ENCODE assay signal across 14 cellular contexts in the genomic region with DNA sequence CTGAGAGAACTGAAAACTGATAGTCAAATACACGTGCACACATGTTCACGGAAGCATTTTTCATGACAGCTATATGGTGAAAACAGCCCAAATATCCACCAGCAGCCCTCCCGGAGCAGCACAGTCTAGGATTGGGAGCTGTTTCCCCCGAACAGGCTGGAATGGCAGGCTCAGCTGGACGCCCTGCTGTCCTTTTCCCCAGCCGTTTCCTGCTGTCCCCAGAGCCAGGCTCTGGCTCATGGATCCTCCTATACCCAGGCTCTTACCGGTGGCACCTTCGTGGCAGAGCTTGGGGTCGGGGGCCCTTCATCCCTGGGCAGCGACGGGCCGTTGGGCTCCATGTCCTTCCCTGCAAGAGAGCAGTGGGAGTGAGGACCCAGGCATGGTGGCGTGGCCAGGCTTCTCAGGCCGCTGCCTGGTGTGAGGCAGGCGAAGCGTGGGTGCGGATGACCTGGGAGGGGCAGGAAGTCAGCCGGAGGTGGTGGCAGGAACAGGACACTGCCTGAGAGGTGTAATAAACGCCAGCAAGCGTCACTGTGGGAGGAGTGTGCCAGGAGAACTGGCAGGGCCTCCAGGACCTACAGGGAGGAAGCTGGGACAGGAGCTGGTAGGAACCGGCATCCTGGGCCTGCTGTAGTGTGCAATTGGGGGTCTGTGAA. TPM values are rescaled to one million over a fixed set of nuclear protein-coding genes. Genes with fewer than 3 reads are reported as not detected.
DNase-seq lines count a peak whose midpoint lies in the region; ATAC-seq and TF ChIP-seq lines count a peak whose summit lies in the region.
"Had no signal": no experiment of that assay in that cellular context is flagged by ENCODE, and none has a peak within 500 bp of the region (broad histone marks: within the 10 kb centered on the region; RNA-seq: fewer than 3 reads in every experiment).

No MANE protein-coding gene starts in this region.

- no peak overlapping the region for H3K27ac Mint-ChIP-seq in HFFc6
- H3K27ac Mint-ChIP-seq in T-helper 2 cell treated with Interferon-gamma antibody and Interleukin-4, amounts not matched to agents 5 μg/mL and 100 μg/mL, for 36 hours: no peak overlapping the region
- H3K27ac Mint-ChIP-seq: activated B cell treated with CpG ODN at 0.5 μM for 24 hours; activated T-helper 1 cell treated with anti-CD3 and anti-CD28 coated beads, Interleukin-12 subunit alpha, Interleukin-12 subunit beta, Interleukin-2, Interleukin-4 antibody, amounts not matched to agents 30 ng/mL and 10 ng/mL and 1 ng/mL, durations not matched to agents 14 hours and 24 hours and 36 hours; CD4-positive, alpha-beta T cell had no signal

- peak overlapping the region; percentile 70 for H3K9ac ChIP-seq in HCT116 (ENCODE audit: low read length)
- H3K9ac ChIP-seq: parathyroid adenoma had no signal

- H3K4me1 Mint-ChIP-seq in HFFc6 (ENCODE audit: low read depth): peaks cover 19% of the 10 kb centered on the region
- no peaks in the 10 kb centered on the region for H3K4me1 Mint-ChIP-seq in T-helper 2 cell treated with Interferon-gamma antibody and Interleukin-4, amounts not matched to agents 5 μg/mL and 100 μg/mL, for 36 hours (ENCODE audit: low read depth)
- H3K4me1 Mint-ChIP-seq: activated B cell treated with CpG ODN at 0.5 μM for 24 hours had no signal

- ATAC-seq in HCT116: peak; percentile 93
- no peak for ATAC-seq in GM18907 (IDR thresholded peaks at IDR 0.05; ENCODE audit: unreplicated experiment)

- BruUV-seq in HCT116 (replicated peaks; lab: Mats Ljungman, UMichigan): no TSS peak

- no peaks in the 10 kb centered on the region; the same call in 1 of the 2 replicates for H3K27me3 Mint-ChIP-seq in HFFc6 (ENCODE audit: insufficient read depth)
- H3K27me3 Mint-ChIP-seq in T-helper 2 cell treated with Interferon-gamma antibody and Interleukin-4, amounts not matched to agents 5 μg/mL and 100 μg/mL, for 36 hours (ENCODE audit: low read depth): no peaks in the 10 kb centered on the region
- H3K27me3 Mint-ChIP-seq: activated B cell treated with CpG ODN at 0.5 μM for 24 hours; CD4-positive, alpha-beta T cell had no signal

- H3K79me2 ChIP-seq in HCT116 (ENCODE audit: insufficient read depth, low read length): peaks cover 26% of the 10 kb centered on the region
- H3K79me2 ChIP-seq: parathyroid adenoma had no signal

- H3K9me3 ChIP-seq in HCT116 (ENCODE audit: control insufficient read depth in 1 of 2, insufficient read depth in 1 of 2, low read depth in 1 of 2, low read length in 2 of 2): no peaks in the 10 kb centered on the region
- H3K9me3 ChIP-seq in adrenal gland (replicated peaks in 1 of 3): no peaks in the 10 kb centered on the region
- no peaks in the 10 kb centered on the region for H3K9me3 ChIP-seq in sigmoid colon

- H3K36me3 Mint-ChIP-seq in HFFc6 (ENCODE audit: low read depth): peaks cover 2% of the 10 kb centered on the region; the same call in 1 of the 2 replicates
- no peaks in the 10 kb centered on the region for H3K36me3 Mint-ChIP-seq in T-helper 2 cell treated with Interferon-gamma antibody and Interleukin-4, amounts not matched to agents 5 μg/mL and 100 μg/mL, for 36 hours (ENCODE audit: low read depth)

- H3K36me3 ChIP-seq in HCT116 (ENCODE audit: control insufficient read depth in 1 of 2, insufficient read depth in 2 of 2, low read length in 2 of 2): peaks cover 2 to 8% of the 10 kb centered on the region in 2 experiments; a peak in 1 of 4 replicates
- H3K36me3 ChIP-seq in adrenal gland (replicated peaks in 1 of 2): peaks cover 0 to 8% of the 10 kb centered on the region in 2 donors
- H3K36me3 ChIP-seq in sigmoid colon: peaks cover 7 to 48% (median 16%) of the 10 kb centered on the region in 4 donors

- H3K27me3 ChIP-seq in HCT116 (ENCODE audit: insufficient read depth, low read length): no peaks in the 10 kb centered on the region
- no peaks in the 10 kb centered on the region for H3K27me3 ChIP-seq in adrenal gland
- H3K27me3 ChIP-seq in sigmoid colon: no peaks in the 10 kb centered on the region

- RAD21 ChIA-PET in HCT116 (lab: Charles Lee; ENCODE audit: low non-redundant PET in 1 of 2, low total read pairs in 2 of 2, uncharacterized antibody in 2 of 2, unreplicated experiment in 2 of 2): interaction anchor here in 1 of 2 experiments (0.6 kb wide), 1 partner anchor 196 kb away, joined by 3 read pairs; no protein-coding TSS in a partner anchor

- H3K4me3 Mint-ChIP-seq in HFFc6: no peak overlapping the region
- H3K4me3 Mint-ChIP-seq in T-helper 2 cell treated with Interferon-gamma antibody and Interleukin-4, amounts not matched to agents 5 μg/mL and 100 μg/mL, for 36 hours: no peak overlapping the region
- H3K4me3 Mint-ChIP-seq: activated B cell treated with CpG ODN at 0.5 μM for 24 hours; activated T-helper 1 cell treated with anti-CD3 and anti-CD28 coated beads, Interleukin-12 subunit alpha, Interleukin-12 subunit beta, Interleukin-2, Interleukin-4 antibody, amounts not matched to agents 30 ng/mL and 10 ng/mL and 1 ng/mL, durations not matched to agents 14 hours and 24 hours and 36 hours; CD4-positive, alpha-beta T cell had no signal

- TF ChIP-seq RAD21 in HCT116 (IDR thresholded peaks at IDR 0.05; ENCODE audit: low read depth): no peak

- no peak for TF ChIP-seq EP300 in sigmoid colon (IDR thresholded peaks at IDR 0.05)

- H3K27ac ChIP-seq in HCT116 (ENCODE audit: low read depth, low read length): peak overlapping the region; percentile 88
- peak overlapping the region in 2 of 5 donors; percentile 26 to 61 for H3K27ac ChIP-seq in adrenal gland
- peak overlapping the region; percentile 20 to 65 (median 34) for H3K27ac ChIP-seq in sigmoid colon

- 82 to 90% (median 86%) methylated on average over 16 to 21 of the region's 21 CpGs for WGBS in adrenal gland, 4 donors
- 20 to 72% methylated on average over 21 of the region's 21 CpGs for WGBS in sigmoid colon, 2 donors

- H3K9me3 Mint-ChIP-seq in HFFc6: no peaks in the 10 kb centered on the region
- H3K9me3 Mint-ChIP-seq in T-helper 2 cell treated with Interferon-gamma antibody and Interleukin-4, amounts not matched to agents 5 μg/mL and 100 μg/mL, for 36 hours: no peaks in the 10 kb centered on the region
- H3K9me3 Mint-ChIP-seq: activated B cell treated with CpG ODN at 0.5 μM for 24 hours; activated T-helper 1 cell treated with anti-CD3 and anti-CD28 coated beads, Interleukin-12 subunit alpha, Interleukin-12 subunit beta, Interleukin-2, Interleukin-4 antibody, amounts not matched to agents 30 ng/mL and 10 ng/mL and 1 ng/mL, durations not matched to agents 14 hours and 24 hours and 36 hours; CD4-positive, alpha-beta T cell had no signal

- DNase-seq in HCT116 (ENCODE audit: low read depth, low spot score) (peak; percentile 79), adrenal gland (peak in 5 of 7 donors; percentile 21 to 74 (median 46)), islet precursor cell (peak; percentile 41), sigmoid colon (peak; percentile 75), HFFc6 (no peak)
- DNase-seq in T-helper 2 cell treated with Interferon-gamma antibody and Interleukin-4, amounts not matched to agents 5 μg/mL and 100 μg/mL, for 36 hours (ENCODE audit: low spot score): no peak
- no peak for DNase-seq in stimulated activated CD4-positive, alpha-beta T cell treated with anti-CD3 and anti-CD28 coated beads, Interleukin-15, amount 100 ng/mL, for 24 hours
- DNase-seq: activated B cell treated with CpG ODN at 0.5 μM for 24 hours, caudate nucleus, KBM-7 had no signal

- H3K4me1 ChIP-seq in HCT116 (ENCODE audit: control insufficient read depth in 1 of 2, insufficient read depth in 2 of 2, low read length in 2 of 2) (peaks cover 22 to 51% of the 10 kb centered on the region in 2 experiments), adrenal gland (replicated peaks in 1 of 2) (peaks cover 6 to 8% of the 10 kb centered on the region in 2 donors), sigmoid colon (peaks cover 0 to 38% (median 32%) of the 10 kb centered on the region in 4 donors)

- POLR2A ChIA-PET in HCT116 (lab: Charles Lee): no interaction called here

- peak overlapping the region; percentile 85 for H3K4me2 ChIP-seq in HCT116 (ENCODE audit: low read length)

- CTCF ChIA-PET in HCT116 (lab: Charles Lee): no interaction called here

- no peak for TF ChIP-seq POLR2A in HCT116 (IDR thresholded peaks at IDR 0.05; ENCODE audit: borderline replicate concordance, extremely low read depth, insufficient read depth, insufficient read length)
- TF ChIP-seq POLR2A in adrenal gland (IDR thresholded peaks at IDR 0.05): no peak
- TF ChIP-seq POLR2A in sigmoid colon (IDR thresholded peaks at IDR 0.05): no peak

- TF ChIP-seq CTCF in HCT116 (IDR thresholded peaks at IDR 0.05 in 2 of 3, conservative IDR thresholded peaks at IDR 0.05 in 1 of 3; ENCODE audit: borderline replicate concordance in 1 of 3, insufficient read depth in 1 of 3, low read depth in 2 of 3, low read length in 2 of 3) (no peak), adrenal gland (IDR thresholded peaks at IDR 0.05) (no peak), sigmoid colon (IDR thresholded peaks at IDR 0.05) (no peak), HFFc6 (IDR thresholded peaks at IDR 0.05) (no peak)

- no peaks in the 10 kb centered on the region for H3K9me2 ChIP-seq in HCT116 (ENCODE audit: insufficient read depth)

- H2AFZ ChIP-seq in HCT116 (ENCODE audit: low read depth, low read length, poor library complexity, severe bottlenecking): no peak overlapping the region
- H2AFZ ChIP-seq: parathyroid adenoma had no signal

- intact Hi-C loops in HCT116 (cut with micrococcal nuclease): no loop called here
- intact Hi-C loops in adrenal gland (cut with DNase I): loop anchor here in 1 of 2 donors (10.0 kb wide), 1 partner anchor 88 kb away; a partner anchor contains a TSS
- intact Hi-C loops in sigmoid colon (cut with DNase I): no loop called here

- no peaks in the 10 kb centered on the region for H4K20me1 ChIP-seq in HCT116 (ENCODE audit: insufficient read depth)

- H3K4me3 ChIP-seq in HCT116 (replicated peaks in 1 of 2; ENCODE audit: low read depth in 1 of 2, low read length in 2 of 2): peak overlapping the region; percentile 56 to 69
- H3K4me3 ChIP-seq in adrenal gland: no peak overlapping the region
- H3K4me3 ChIP-seq in sigmoid colon: no peak overlapping the region

TF ChIP-seq in HCT116, 20 proteins besides CTCF, POLR2A, EP300 and RAD21 (continues in another document):
- TF ChIP-seq JUND (IDR thresholded peaks at IDR 0.05) (no peak), POLR2AphosphoS5 (IDR thresholded peaks at IDR 0.05; ENCODE audit: low read depth, low read length) (peak; percentile 90), YY1 (IDR thresholded peaks at IDR 0.05; ENCODE audit: extremely low read depth, insufficient replicate concordance, low read depth, low read length) (no peak)
- TF ChIP-seq, protein P1, sequence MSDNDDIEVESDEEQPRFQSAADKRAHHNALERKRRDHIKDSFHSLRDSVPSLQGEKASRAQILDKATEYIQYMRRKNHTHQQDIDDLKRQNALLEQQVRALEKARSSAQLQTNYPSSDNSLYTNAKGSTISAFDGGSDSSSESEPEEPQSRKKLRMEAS (IDR thresholded peaks at IDR 0.05): peak; percentile 98

RNA-seq across cellular contexts. Expression of a gene that starts 38.8 kb away (rescaled TPM):
- 44.2 TPM for total RNA-seq in HCT116 (2021; ENCODE audit: unreplicated experiment)
- 30.9 and 34.3 TPM in 2 replicates for polyA plus RNA-seq in HCT116 (2012)
- 10 to 100 TPM; 12.0 to 29.3 (median 21.8) TPM for total RNA-seq in adrenal gland
- polyA plus RNA-seq in adrenal gland: 10 to 100 TPM in 2 of 3 donors, 1 to 10 TPM in 1; 2.7 to 30.6 (median 18.9) TPM
- total RNA-seq in sigmoid colon: 10 to 100 TPM; 28.1 to 69.2 (median 46.2) TPM
- 10 to 100 TPM; 16.6 to 29.8 (median 18.6) TPM for polyA plus RNA-seq in sigmoid colon
- total RNA-seq in HFFc6 (2021; fragmentation: NEBNext Ultra II Directional; extraction: Animal tissue kit (Norgen Biotek cat#: 25700)): 10 to 100 TPM; 32.6 to 42.6 (median 36.7) TPM
- total RNA-seq: activated B cell treated with CpG ODN at 0.5 μM for 24 hours had no signal

Comparison
In these comparisons a context has a peak if more than half of its experiments do, and no peak if none do; other contexts are left out.
1. DNase-seq: peak in HCT116 (single experiment), adrenal gland (5 of 7), islet precursor cell (single experiment) and sigmoid colon (single experiment); none in HFFc6 (single experiment), T-helper 2 cell treated with Interferon-gamma antibody and Interleukin-4, amounts not matched to agents 5 μg/mL and 100 μg/mL, for 36 hours (single experiment) and stimulated activated CD4-positive, alpha-beta T cell treated with anti-CD3 and anti-CD28 coated beads, Interleukin-15, amount 100 ng/mL, for 24 hours (single experiment).
2. H3K4me3 ChIP-seq: peak in HCT116 (2 of 2); none in adrenal gland (0 of 4) and sigmoid colon (0 of 4).